Comparison of ENCODE assay signal across 2 cellular contexts in the genomic region with DNA sequence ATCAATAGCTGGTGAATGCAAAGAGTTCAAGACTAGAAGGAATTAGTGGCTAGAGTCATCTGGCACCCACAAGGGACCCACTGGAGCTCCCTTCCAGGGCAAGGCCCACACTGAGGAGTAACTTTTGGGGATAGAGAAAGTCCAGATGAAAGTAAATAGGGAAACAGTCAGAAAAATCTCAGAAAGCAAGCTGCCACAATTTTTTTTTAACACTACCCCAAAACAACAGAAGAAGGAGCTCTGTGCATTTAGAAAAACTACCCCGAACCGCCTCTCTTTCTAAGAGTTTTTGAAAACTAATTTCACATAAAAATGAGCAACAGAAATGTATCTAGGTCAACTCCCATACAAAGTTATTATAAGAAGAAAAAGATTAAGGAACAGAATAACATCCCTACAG.
TF ChIP-seq lines count a peak whose summit lies in the region.

No MANE protein-coding gene starts in this region.

TF ChIP-seq in SK-N-SH, 30 proteins besides CTCF, POLR2A, EP300 and RAD21 (continued from another document):
- TF ChIP-seq ZBTB33 (IDR thresholded peaks at IDR 0.05; ENCODE audit: borderline replicate concordance, low read depth) = no peak

TF ChIP-seq in SK-N-SH treated with all-trans-retinoic acid at 6 μM for 48 hours, 23 proteins besides CTCF, POLR2A, EP300 and RAD21 (continued from another document):
- TF ChIP-seq, protein P1, sequence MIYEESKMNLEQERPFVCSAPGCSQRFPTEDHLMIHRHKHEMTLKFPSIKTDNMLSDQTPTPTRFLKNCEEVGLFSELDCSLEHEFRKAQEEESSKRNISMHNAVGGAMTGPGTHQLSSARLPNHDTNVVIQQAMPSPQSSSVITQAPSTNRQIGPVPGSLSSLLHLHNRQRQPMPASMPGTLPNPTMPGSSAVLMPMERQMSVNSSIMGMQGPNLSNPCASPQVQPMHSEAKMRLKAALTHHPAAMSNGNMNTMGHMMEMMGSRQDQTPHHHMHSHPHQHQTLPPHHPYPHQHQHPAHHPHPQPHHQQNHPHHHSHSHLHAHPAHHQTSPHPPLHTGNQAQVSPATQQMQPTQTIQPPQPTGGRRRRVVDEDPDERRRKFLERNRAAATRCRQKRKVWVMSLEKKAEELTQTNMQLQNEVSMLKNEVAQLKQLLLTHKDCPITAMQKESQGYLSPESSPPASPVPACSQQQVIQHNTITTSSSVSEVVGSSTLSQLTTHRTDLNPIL (CRISPR knock-in tag; IDR thresholded peaks at IDR 0.05; ENCODE audit: low read depth) = no peak
- TF ChIP-seq ISL1 (CRISPR knock-in tag; IDR thresholded peaks at IDR 0.05) = no peak
- TF ChIP-seq GLIS3 (CRISPR knock-in tag; IDR thresholded peaks at IDR 0.05) = no peak
- no peak for TF ChIP-seq ZC3H10 (CRISPR knock-in tag; IDR thresholded peaks at IDR 0.05)
- no peak for TF ChIP-seq ESRRG (CRISPR knock-in tag; IDR thresholded peaks at IDR 0.05)
- TF ChIP-seq, protein P2, sequence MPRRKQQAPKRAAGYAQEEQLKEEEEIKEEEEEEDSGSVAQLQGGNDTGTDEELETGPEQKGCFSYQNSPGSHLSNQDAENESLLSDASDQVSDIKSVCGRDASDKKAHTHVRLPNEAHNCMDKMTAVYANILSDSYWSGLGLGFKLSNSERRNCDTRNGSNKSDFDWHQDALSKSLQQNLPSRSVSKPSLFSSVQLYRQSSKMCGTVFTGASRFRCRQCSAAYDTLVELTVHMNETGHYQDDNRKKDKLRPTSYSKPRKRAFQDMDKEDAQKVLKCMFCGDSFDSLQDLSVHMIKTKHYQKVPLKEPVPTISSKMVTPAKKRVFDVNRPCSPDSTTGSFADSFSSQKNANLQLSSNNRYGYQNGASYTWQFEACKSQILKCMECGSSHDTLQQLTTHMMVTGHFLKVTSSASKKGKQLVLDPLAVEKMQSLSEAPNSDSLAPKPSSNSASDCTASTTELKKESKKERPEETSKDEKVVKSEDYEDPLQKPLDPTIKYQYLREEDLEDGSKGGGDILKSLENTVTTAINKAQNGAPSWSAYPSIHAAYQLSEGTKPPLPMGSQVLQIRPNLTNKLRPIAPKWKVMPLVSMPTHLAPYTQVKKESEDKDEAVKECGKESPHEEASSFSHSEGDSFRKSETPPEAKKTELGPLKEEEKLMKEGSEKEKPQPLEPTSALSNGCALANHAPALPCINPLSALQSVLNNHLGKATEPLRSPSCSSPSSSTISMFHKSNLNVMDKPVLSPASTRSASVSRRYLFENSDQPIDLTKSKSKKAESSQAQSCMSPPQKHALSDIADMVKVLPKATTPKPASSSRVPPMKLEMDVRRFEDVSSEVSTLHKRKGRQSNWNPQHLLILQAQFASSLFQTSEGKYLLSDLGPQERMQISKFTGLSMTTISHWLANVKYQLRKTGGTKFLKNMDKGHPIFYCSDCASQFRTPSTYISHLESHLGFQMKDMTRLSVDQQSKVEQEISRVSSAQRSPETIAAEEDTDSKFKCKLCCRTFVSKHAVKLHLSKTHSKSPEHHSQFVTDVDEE (CRISPR knock-in tag; IDR thresholded peaks at IDR 0.05) = no peak
- no peak for TF ChIP-seq TOX (CRISPR knock-in tag; IDR thresholded peaks at IDR 0.05; ENCODE audit: borderline replicate concordance)
- TF ChIP-seq, protein P3, sequence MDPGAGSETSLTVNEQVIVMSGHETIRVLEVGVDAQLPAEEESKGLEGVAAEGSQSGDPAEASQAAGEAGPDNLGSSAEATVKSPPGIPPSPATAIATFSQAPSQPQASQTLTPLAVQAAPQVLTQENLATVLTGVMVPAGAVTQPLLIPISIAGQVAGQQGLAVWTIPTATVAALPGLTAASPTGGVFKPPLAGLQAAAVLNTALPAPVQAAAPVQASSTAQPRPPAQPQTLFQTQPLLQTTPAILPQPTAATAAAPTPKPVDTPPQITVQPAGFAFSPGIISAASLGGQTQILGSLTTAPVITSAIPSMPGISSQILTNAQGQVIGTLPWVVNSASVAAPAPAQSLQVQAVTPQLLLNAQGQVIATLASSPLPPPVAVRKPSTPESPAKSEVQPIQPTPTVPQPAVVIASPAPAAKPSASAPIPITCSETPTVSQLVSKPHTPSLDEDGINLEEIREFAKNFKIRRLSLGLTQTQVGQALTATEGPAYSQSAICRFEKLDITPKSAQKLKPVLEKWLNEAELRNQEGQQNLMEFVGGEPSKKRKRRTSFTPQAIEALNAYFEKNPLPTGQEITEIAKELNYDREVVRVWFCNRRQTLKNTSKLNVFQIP (CRISPR knock-in tag; IDR thresholded peaks at IDR 0.05; ENCODE audit: borderline replicate concordance, low read depth) = no peak
- TF ChIP-seq ARNTL (CRISPR knock-in tag; IDR thresholded peaks at IDR 0.05; ENCODE audit: borderline replicate concordance, low read depth) = no peak
- no peak for TF ChIP-seq RARB (CRISPR knock-in tag; IDR thresholded peaks at IDR 0.05)
- TF ChIP-seq TCF4 (CRISPR knock-in tag; IDR thresholded peaks at IDR 0.05; ENCODE audit: borderline replicate concordance) = no peak
- TF ChIP-seq ZNF70 (CRISPR knock-in tag; IDR thresholded peaks at IDR 0.05) = no peak
- TF ChIP-seq BACH2 (CRISPR knock-in tag; IDR thresholded peaks at IDR 0.05; ENCODE audit: borderline replicate concordance) = no peak
- TF ChIP-seq, protein P4, sequence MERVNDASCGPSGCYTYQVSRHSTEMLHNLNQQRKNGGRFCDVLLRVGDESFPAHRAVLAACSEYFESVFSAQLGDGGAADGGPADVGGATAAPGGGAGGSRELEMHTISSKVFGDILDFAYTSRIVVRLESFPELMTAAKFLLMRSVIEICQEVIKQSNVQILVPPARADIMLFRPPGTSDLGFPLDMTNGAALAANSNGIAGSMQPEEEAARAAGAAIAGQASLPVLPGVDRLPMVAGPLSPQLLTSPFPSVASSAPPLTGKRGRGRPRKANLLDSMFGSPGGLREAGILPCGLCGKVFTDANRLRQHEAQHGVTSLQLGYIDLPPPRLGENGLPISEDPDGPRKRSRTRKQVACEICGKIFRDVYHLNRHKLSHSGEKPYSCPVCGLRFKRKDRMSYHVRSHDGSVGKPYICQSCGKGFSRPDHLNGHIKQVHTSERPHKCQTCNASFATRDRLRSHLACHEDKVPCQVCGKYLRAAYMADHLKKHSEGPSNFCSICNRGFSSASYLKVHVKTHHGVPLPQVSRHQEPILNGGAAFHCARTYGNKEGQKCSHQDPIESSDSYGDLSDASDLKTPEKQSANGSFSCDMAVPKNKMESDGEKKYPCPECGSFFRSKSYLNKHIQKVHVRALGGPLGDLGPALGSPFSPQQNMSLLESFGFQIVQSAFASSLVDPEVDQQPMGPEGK (CRISPR knock-in tag; IDR thresholded peaks at IDR 0.05; ENCODE audit: borderline replicate concordance) = no peak
- TF ChIP-seq ZFP30 (CRISPR knock-in tag; IDR thresholded peaks at IDR 0.05) = no peak
- TF ChIP-seq ZNF8 (CRISPR knock-in tag; IDR thresholded peaks at IDR 0.05) = no peak
- TF ChIP-seq ZNF565 (CRISPR knock-in tag; conservative IDR thresholded peaks at IDR 0.05; ENCODE audit: low read depth) = no peak
